Comparison of ENCODE assay signal across 21 cellular contexts in genomic region chr7:155969192-155969929, GRCh38.
"Had no signal": no experiment of that assay in that cellular context is flagged by ENCODE, and none has a peak within 500 bp of the region (broad histone marks: within the 10 kb centered on the region; RNA-seq: fewer than 3 reads in every experiment).

No MANE protein-coding gene starts in this region.

- H3K9me3 Mint-ChIP-seq: activated CD4-positive, alpha-beta T cell treated with anti-CD3 and anti-CD28 coated beads, Interleukin-2, amount 10 ng/mL, durations not matched to agents 24 days and 14 days; activated T-cell treated with anti-CD3 and anti-CD28 coated beads, Interleukin-2, amount 50 U/mL, for 4 hours; mesothelial cell of epicardium; naive thymus-derived CD8-positive, alpha-beta T cell; neural progenitor cell; stimulated activated naive CD8-positive, alpha-beta T cell treated with anti-CD3 and anti-CD28 coated beads, Interleukin-15, amount 100 ng/mL, for 72 hours had no signal

- H3K36me3 ChIP-seq: neural progenitor cell, prostate gland, transverse colon, vagina had no signal

- H3K4me3 Mint-ChIP-seq: activated CD4-positive, alpha-beta T cell treated with anti-CD3 and anti-CD28 coated beads, Interleukin-2, amount 10 ng/mL, durations not matched to agents 24 days and 14 days; activated CD8-positive, alpha-beta T cell treated with anti-CD3 and anti-CD28 coated beads for 36 hours; activated naive CD8-positive, alpha-beta T cell treated with anti-CD3 and anti-CD28 coated beads for 36 hours; activated T-cell treated with anti-CD3 and anti-CD28 coated beads, Interleukin-2, amount 50 U/mL, for 4 hours; mesothelial cell of epicardium; neural progenitor cell; stimulated activated effector memory CD8-positive, alpha-beta T cell treated with anti-CD3 and anti-CD28 coated beads, Interleukin-12 subunit alpha, Interleukin-12 subunit beta, amount 100 ng/mL, for 72 hours; stimulated activated naive CD8-positive, alpha-beta T cell treated with anti-CD3 and anti-CD28 coated beads, Interleukin-15, amount 100 ng/mL, for 72 hours had no signal

- H3K4me1 Mint-ChIP-seq: mesothelial cell of epicardium; neural progenitor cell; stimulated activated effector memory CD8-positive, alpha-beta T cell treated with anti-CD3 and anti-CD28 coated beads, Interleukin-12 subunit alpha, Interleukin-12 subunit beta, amount 100 ng/mL, for 72 hours had no signal

- FAIRE-seq: endometrium, kidney had no signal

- H3K9ac ChIP-seq: neural progenitor cell had no signal

- H3K27ac Mint-ChIP-seq: activated CD4-positive, alpha-beta T cell treated with anti-CD3 and anti-CD28 coated beads, Interleukin-2, amount 10 ng/mL, durations not matched to agents 24 days and 14 days; activated CD8-positive, alpha-beta T cell treated with anti-CD3 and anti-CD28 coated beads for 36 hours; activated naive CD8-positive, alpha-beta T cell treated with anti-CD3 and anti-CD28 coated beads for 36 hours; mesothelial cell of epicardium; naive thymus-derived CD8-positive, alpha-beta T cell; neural progenitor cell; stimulated activated effector memory CD8-positive, alpha-beta T cell treated with anti-CD3 and anti-CD28 coated beads, Interleukin-12 subunit alpha, Interleukin-12 subunit beta, amount 100 ng/mL, for 72 hours; stimulated activated naive CD8-positive, alpha-beta T cell treated with anti-CD3 and anti-CD28 coated beads, Interleukin-15, amount 100 ng/mL, for 72 hours had no signal

- H3K9me3 ChIP-seq: prostate gland, transverse colon, vagina had no signal

- H3K4me3 ChIP-seq: lung, neural progenitor cell, prostate gland, transverse colon, vagina had no signal

- ATAC-seq: activated CD4-positive, CD25-positive, alpha-beta regulatory T cell treated with anti-CD3 and anti-CD28 coated beads, Interleukin-2, amount 50 U/mL, for 24 hours; activated CD8-positive, alpha-beta T cell treated with anti-CD3 and anti-CD28 coated beads for 36 hours; activated T-cell treated with anti-CD3 and anti-CD28 coated beads, Interleukin-2, amount 50 U/mL, for 4 hours; naive thymus-derived CD8-positive, alpha-beta T cell; stimulated activated effector memory CD8-positive, alpha-beta T cell treated with anti-CD3 and anti-CD28 coated beads, Interleukin-12 subunit alpha, Interleukin-12 subunit beta, amount 100 ng/mL, for 72 hours; stimulated activated naive CD8-positive, alpha-beta T cell treated with anti-CD3 and anti-CD28 coated beads, Interleukin-15, amount 100 ng/mL, for 72 hours had no signal

- H3K27ac ChIP-seq: neural progenitor cell, prostate gland, transverse colon, vagina, VCaP had no signal

- H3K4me2 ChIP-seq: neural progenitor cell had no signal

- H3K27me3 ChIP-seq: neural progenitor cell, transverse colon, vagina had no signal

- H3K4me1 ChIP-seq: neural progenitor cell, prostate gland, transverse colon, vagina had no signal

- DNase-seq: activated CD4-positive, alpha-beta T cell treated with anti-CD3 and anti-CD28 coated beads, Interleukin-2, amount 10 ng/mL, durations not matched to agents 24 days and 14 days; activated CD8-positive, alpha-beta T cell treated with anti-CD3 and anti-CD28 coated beads for 36 hours; activated naive CD4-positive, alpha-beta T cell treated with Interleukin-2 at 50 U/mL for 16 hours; activated naive CD8-positive, alpha-beta T cell treated with anti-CD3 and anti-CD28 coated beads for 36 hours; activated T-cell treated with anti-CD3 and anti-CD28 coated beads, Interleukin-2, amount 50 U/mL, for 4 hours; amniotic stem cell; kidney; stimulated activated CD4-positive, alpha-beta T cell treated with anti-CD3 and anti-CD28 coated beads, Interleukin-1b, Interleukin-23, amount 100 ng/mL, for 48 hours; stimulated activated naive CD8-positive, alpha-beta T cell treated with anti-CD3 and anti-CD28 coated beads, Interleukin-15, amount 100 ng/mL, for 72 hours; T-helper 2 cell; transverse colon had no signal

- H2AFZ ChIP-seq: neural progenitor cell had no signal

- H3K36me3 Mint-ChIP-seq: activated naive CD8-positive, alpha-beta T cell treated with anti-CD3 and anti-CD28 coated beads for 36 hours; mesothelial cell of epicardium; naive thymus-derived CD8-positive, alpha-beta T cell; neural progenitor cell; stimulated activated effector memory CD8-positive, alpha-beta T cell treated with anti-CD3 and anti-CD28 coated beads, Interleukin-12 subunit alpha, Interleukin-12 subunit beta, amount 100 ng/mL, for 72 hours had no signal
